In the genomic region with DNA sequence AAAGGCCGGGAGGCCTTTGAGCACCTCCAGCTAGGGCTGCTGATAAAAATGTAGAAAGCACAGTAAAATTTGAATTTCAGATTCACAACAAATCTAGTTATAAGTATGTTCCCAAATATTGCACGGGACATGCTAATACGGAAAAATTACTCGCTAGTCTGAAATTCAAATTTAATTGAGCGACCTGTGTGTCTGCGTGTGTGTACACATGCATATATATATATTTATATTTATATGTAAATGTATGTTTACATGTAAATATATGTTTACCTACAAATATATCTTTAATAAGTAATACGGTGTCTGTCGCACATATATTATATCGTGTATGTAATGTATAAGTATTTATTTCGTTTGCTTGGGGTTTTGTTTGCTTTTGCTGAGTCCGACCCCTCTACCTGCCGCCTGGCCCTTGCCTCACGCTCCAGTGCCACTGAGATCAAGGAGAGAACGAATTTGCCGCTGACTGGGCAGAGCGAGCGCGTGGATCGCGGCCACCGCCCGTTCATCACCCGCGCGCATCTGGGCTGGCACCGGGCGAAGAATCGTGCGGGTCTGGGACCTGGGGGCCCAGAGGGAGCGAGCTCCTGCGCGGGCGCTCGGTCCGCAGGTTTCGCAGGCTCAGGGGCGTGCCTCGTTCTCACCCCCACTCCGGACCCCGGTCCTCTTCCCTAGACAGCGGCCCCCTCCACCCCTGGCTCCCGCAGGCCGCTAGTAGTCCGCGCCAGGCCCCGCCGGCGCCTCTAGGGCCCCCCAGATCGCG, we compare ENCODE assay signal across 8 cellular contexts. TPM values are rescaled to one million over a fixed set of nuclear protein-coding genes. Genes with fewer than 3 reads are reported as not detected.
DNase-seq lines count a peak whose midpoint lies in the region; ATAC-seq and TF ChIP-seq lines count a peak whose summit lies in the region.

No MANE protein-coding gene starts in this region.

- peak overlapping the region; percentile 88; the same call in 1 of the 2 replicates for H3K4me2 ChIP-seq in PC-9

- H3K4me3 Mint-ChIP-seq in Caco-2 (ENCODE audit: unreplicated experiment): peak overlapping the region; percentile 72

- H3K36me3 Mint-ChIP-seq in Caco-2 (ENCODE audit: insufficient read depth, unreplicated experiment): peaks cover 10% of the 10 kb centered on the region

- CTCF ChIA-PET in Caco-2 (lab: Charles Lee): no interaction called here
- CTCF ChIA-PET in PC-9 (lab: Charles Lee): no interaction called here

- H3K9me3 ChIP-seq in Caco-2 (no peaks in the 10 kb centered on the region), PC-9 (ENCODE audit: insufficient read depth, low read depth) (no peaks in the 10 kb centered on the region), neutrophil (no peaks in the 10 kb centered on the region)

- H3K36me3 ChIP-seq in Caco-2 (ENCODE audit: control insufficient read depth, insufficient read depth, low read length) (no peaks in the 10 kb centered on the region), PC-9 (ENCODE audit: low read depth) (no peaks in the 10 kb centered on the region), neutrophil (peaks cover 16% of the 10 kb centered on the region)

- no peak overlapping the region for H3K27ac ChIP-seq in PC-9
- H3K27ac ChIP-seq in neutrophil: peak overlapping the region; percentile 66

- no peak overlapping the region for H3K27ac Mint-ChIP-seq in Caco-2 (ENCODE audit: unreplicated experiment)

- H3K79me2 ChIP-seq in PC-9 (ENCODE audit: low read depth): peaks cover 13% of the 10 kb centered on the region

- H3K9me2 ChIP-seq in PC-9 (ENCODE audit: insufficient read depth): no peaks in the 10 kb centered on the region

- H3K27me3 ChIP-seq in Caco-2 (replicated peaks; ENCODE audit: control insufficient read depth, insufficient read depth, low read length) (no peaks in the 10 kb centered on the region), PC-9 (ENCODE audit: insufficient read depth, low read depth) (peaks cover 40% of the 10 kb centered on the region), neutrophil (peaks cover 54% of the 10 kb centered on the region)

- no TSS peak for BruUV-seq in Caco-2 (replicated peaks; lab: Mats Ljungman, UMichigan)
- BruUV-seq in PC-9 (replicated peaks; lab: Mats Ljungman, UMichigan): no TSS peak

- no peaks in the 10 kb centered on the region for H3K4me1 Mint-ChIP-seq in Caco-2 (ENCODE audit: low read depth, unreplicated experiment)

- H2AFZ ChIP-seq in PC-9: no peak overlapping the region

- POLR2A ChIA-PET in Caco-2 (lab: Charles Lee) (no interaction called here), PC-9 (lab: Charles Lee; ENCODE audit: unreplicated experiment) (no interaction called here)

- DNase-seq in Caco-2 (no peak), PC-9 (no peak), dedifferentiated amniotic fluid mesenchymal stem cell (ENCODE audit: extremely low spot score) (no peak), NCI-H526 (lab: John Stamatoyannopoulos, UW) (no peak)

- TF ChIP-seq CTCF in Caco-2 (IDR thresholded peaks at IDR 0.05; ENCODE audit: insufficient read depth in 1 of 2, low read depth in 1 of 2, low read length in 1 of 2, severe bottlenecking in 1 of 2, unreplicated experiment in 1 of 2) (no peak), PC-9 (conservative IDR thresholded peaks at IDR 0.05) (no peak), neutrophil (IDR thresholded peaks at IDR 0.05) (no peak)

- no peak overlapping the region for H3K4me3 ChIP-seq in Caco-2 (ENCODE audit: low read depth, low read length)
- H3K4me3 ChIP-seq in PC-9: peak overlapping the region; percentile 86; the same call in 1 of the 2 replicates
- peak overlapping the region; percentile 89 for H3K4me3 ChIP-seq in neutrophil (ENCODE audit: low read depth in 1 of 2, low read length in 1 of 2)

- ATAC-seq in esophagus mucosa (peak; percentile 12), HG03280 (IDR thresholded peaks at IDR 0.05; ENCODE audit: unreplicated experiment) (no peak), HG02884 (IDR thresholded peaks at IDR 0.05; ENCODE audit: unreplicated experiment) (no peak)

- peaks cover 9% of the 10 kb centered on the region; the same call in 1 of the 2 replicates for H3K4me1 ChIP-seq in Caco-2
- peaks cover 7% of the 10 kb centered on the region for H3K4me1 ChIP-seq in PC-9 (replicated peaks; ENCODE audit: insufficient read depth)
- peaks cover 70 to 77% of the 10 kb centered on the region in 2 experiments for H3K4me1 ChIP-seq in neutrophil (ENCODE audit: control insufficient read depth in 1 of 2, insufficient read depth in 1 of 2, low read depth in 1 of 2, low read length in 1 of 2)

- intact Hi-C loops in Caco-2 (cut with micrococcal nuclease; ENCODE audit: unreplicated experiment) (no loop called here), PC-9 (cut with micrococcal nuclease; ENCODE audit: unreplicated experiment) (no loop called here)

- no peaks in the 10 kb centered on the region for H4K20me1 ChIP-seq in PC-9 (ENCODE audit: insufficient read depth)

- H3F3A ChIP-seq in PC-9 (ENCODE audit: insufficient read depth, low read depth): peaks cover 5% of the 10 kb centered on the region; the same call in 1 of the 2 replicates

- no peaks in the 10 kb centered on the region for H3K27me3 Mint-ChIP-seq in Caco-2 (ENCODE audit: insufficient read depth, unreplicated experiment)

- H3K9me3 Mint-ChIP-seq in Caco-2 (ENCODE audit: unreplicated experiment): no peaks in the 10 kb centered on the region

RNA-seq across cellular contexts. Expression of a gene that starts 0.5 kb away (rescaled TPM):
- total RNA-seq in Caco-2 (2022): 25.1 and 31.6 TPM in 2 replicates
- total RNA-seq in PC-9 (2021): 23.8 and 25.5 TPM in 2 replicates
- total RNA-seq in esophagus mucosa: 13.9 TPM

RNA-seq across cellular contexts. Expression of a gene that starts 1.9 kb away (rescaled TPM):
- total RNA-seq in Caco-2 (2022): 11.7 and 11.9 TPM in 2 replicates
- 6.2 and 6.9 TPM in 2 replicates for total RNA-seq in PC-9 (2021)
- total RNA-seq in esophagus mucosa: 5.2 TPM

RNA-seq across cellular contexts. Expression of a gene that starts 25.6 kb away (rescaled TPM):
- total RNA-seq in Caco-2 (2022): 39.0 and 43.9 TPM in 2 replicates
- total RNA-seq in PC-9 (2021): 41.4 and 44.9 TPM in 2 replicates
- 40.3 TPM for total RNA-seq in esophagus mucosa

RNA-seq across cellular contexts. Expression of a gene that starts 39.1 kb away (rescaled TPM):
- 12.1 and 13.3 TPM in 2 replicates for total RNA-seq in Caco-2 (2022)
- total RNA-seq in PC-9 (2021): 65.3 and 77.6 TPM in 2 replicates
- total RNA-seq in esophagus mucosa: 12.5 TPM
